1 cellular context compared by ENCODE assay signal in the genomic region with DNA sequence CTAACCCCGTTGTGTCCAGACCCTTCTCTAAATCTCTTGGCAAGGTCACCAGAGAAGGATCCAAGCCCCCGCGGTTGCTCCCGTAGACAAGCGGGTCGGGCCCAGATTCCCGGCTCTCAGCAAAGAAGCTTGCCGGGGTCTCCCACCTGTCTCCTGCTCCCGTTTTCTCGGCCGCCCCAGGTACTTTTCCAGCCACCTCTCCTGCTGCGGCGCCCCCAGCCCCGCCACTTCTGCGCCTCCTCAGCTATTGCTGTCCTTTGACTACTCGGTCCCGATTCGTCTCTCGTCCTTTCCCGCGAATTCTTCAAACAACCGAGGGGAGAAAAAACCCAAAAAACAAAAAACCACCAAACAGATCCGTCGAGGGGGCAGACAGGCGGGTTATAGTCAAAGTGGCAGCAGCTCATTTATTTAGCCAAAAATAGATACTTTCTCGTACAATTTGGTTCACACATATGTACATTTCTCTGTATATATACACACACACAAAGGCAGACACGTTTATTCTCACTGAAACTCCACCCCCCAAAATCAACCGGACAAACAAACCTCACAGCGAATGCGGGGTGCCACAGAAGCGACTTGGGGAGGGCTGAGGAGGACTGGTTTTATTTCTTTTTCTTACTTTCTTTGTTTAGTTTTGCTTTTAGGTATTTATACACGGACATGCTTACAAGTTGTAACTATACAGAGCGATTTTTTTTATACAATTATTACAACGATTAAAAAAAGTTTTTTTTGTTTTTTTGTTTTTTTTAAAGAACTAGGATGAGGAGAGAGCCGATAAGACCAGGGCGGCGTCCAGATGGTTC.
TF ChIP-seq lines count a peak whose summit lies in the region.

No MANE protein-coding gene starts in this region.

TF ChIP-seq in GM12878, 131 proteins besides CTCF, POLR2A, EP300 and RAD21:
- peak; percentile 50 for TF ChIP-seq SUZ12 (IDR thresholded peaks at IDR 0.05; ENCODE audit: unreplicated experiment)
- TF ChIP-seq, protein P1, sequence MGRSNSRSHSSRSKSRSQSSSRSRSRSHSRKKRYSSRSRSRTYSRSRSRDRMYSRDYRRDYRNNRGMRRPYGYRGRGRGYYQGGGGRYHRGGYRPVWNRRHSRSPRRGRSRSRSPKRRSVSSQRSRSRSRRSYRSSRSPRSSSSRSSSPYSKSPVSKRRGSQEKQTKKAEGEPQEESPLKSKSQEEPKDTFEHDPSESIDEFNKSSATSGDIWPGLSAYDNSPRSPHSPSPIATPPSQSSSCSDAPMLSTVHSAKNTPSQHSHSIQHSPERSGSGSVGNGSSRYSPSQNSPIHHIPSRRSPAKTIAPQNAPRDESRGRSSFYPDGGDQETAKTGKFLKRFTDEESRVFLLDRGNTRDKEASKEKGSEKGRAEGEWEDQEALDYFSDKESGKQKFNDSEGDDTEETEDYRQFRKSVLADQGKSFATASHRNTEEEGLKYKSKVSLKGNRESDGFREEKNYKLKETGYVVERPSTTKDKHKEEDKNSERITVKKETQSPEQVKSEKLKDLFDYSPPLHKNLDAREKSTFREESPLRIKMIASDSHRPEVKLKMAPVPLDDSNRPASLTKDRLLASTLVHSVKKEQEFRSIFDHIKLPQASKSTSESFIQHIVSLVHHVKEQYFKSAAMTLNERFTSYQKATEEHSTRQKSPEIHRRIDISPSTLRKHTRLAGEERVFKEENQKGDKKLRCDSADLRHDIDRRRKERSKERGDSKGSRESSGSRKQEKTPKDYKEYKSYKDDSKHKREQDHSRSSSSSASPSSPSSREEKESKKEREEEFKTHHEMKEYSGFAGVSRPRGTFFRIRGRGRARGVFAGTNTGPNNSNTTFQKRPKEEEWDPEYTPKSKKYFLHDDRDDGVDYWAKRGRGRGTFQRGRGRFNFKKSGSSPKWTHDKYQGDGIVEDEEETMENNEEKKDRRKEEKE (IDR thresholded peaks at IDR 0.05) = no peak
